ENCODE assay signal across 12 cellular contexts in genomic region chr3:29176501-29176900, GRCh38.
DNase-seq lines count a peak whose midpoint lies in the region; ATAC-seq and TF ChIP-seq lines count a peak whose summit lies in the region.
"Had no signal": no experiment of that assay in that cellular context is flagged by ENCODE, and none has a peak within 500 bp of the region (broad histone marks: within the 10 kb centered on the region; RNA-seq: fewer than 3 reads in every experiment).

No MANE protein-coding gene starts in this region.

- no peaks in the 10 kb centered on the region for H3K9me2 ChIP-seq in OCI-LY7 (ENCODE audit: insufficient read depth, low read length)

- H3K27ac Mint-ChIP-seq in mesothelial cell of epicardium: no peak overlapping the region
- H3K27ac Mint-ChIP-seq: T-helper 2 cell treated with Interferon-gamma antibody and Interleukin-4, amounts not matched to agents 5 μg/mL and 100 μg/mL, for 36 hours had no signal

- H3K9me3 ChIP-seq in OCI-LY7 (ENCODE audit: low read length): no peaks in the 10 kb centered on the region
- H3K9me3 ChIP-seq: left lung had no signal

- no peaks in the 10 kb centered on the region for H4K20me1 ChIP-seq in OCI-LY7 (ENCODE audit: insufficient read depth, low read length)

- no peak overlapping the region for H2AFZ ChIP-seq in OCI-LY7 (ENCODE audit: low read length)

- no peak overlapping the region for H3K4me2 ChIP-seq in OCI-LY7 (ENCODE audit: low read length)

- no peak overlapping the region for H3K4me3 ChIP-seq in OCI-LY7 (ENCODE audit: low read depth, low read length, poor library complexity, severe bottlenecking)
- H3K4me3 ChIP-seq: left lung had no signal

- TF ChIP-seq CTCF in OCI-LY7 (conservative IDR thresholded peaks at IDR 0.05; ENCODE audit: low read length) (no peak), mesothelial cell of epicardium (IDR thresholded peaks at IDR 0.05; ENCODE audit: unreplicated experiment) (no peak)

- POLR2A ChIA-PET in OCI-LY7 (lab: Charles Lee): no interaction called here

- H3K4me3 Mint-ChIP-seq in mesothelial cell of epicardium: no peak overlapping the region
- H3K4me3 Mint-ChIP-seq: T-helper 2 cell treated with Interferon-gamma antibody and Interleukin-4, amounts not matched to agents 5 μg/mL and 100 μg/mL, for 36 hours had no signal

- ATAC-seq in left cardiac atrium (peak; percentile 86 to 94), sciatic nerve (peak; percentile 14)
- ATAC-seq: left lung had no signal

- intact Hi-C loops in left cardiac atrium (cut with DNase I): no loop called here
- intact Hi-C loops in sciatic nerve (cut with DNase I): no loop called here
- intact Hi-C loops in OCI-LY7 (cut with micrococcal nuclease; ENCODE audit: unreplicated experiment): no loop called here

- BruUV-seq in OCI-LY7 (replicated peaks; lab: Mats Ljungman, UMichigan): no TSS peak

- H3K4me1 ChIP-seq in OCI-LY7 (ENCODE audit: insufficient read depth, low read length, poor library complexity, severe bottlenecking): peaks cover 7% of the 10 kb centered on the region

- H3K79me2 ChIP-seq in OCI-LY7 (ENCODE audit: insufficient read depth, low read depth, low read length): no peaks in the 10 kb centered on the region

- peaks cover 4% of the 10 kb centered on the region for H3K36me3 Mint-ChIP-seq in mesothelial cell of epicardium

- peaks cover 15% of the 10 kb centered on the region for H3K9me3 Mint-ChIP-seq in mesothelial cell of epicardium

- CTCF ChIA-PET in OCI-LY7 (lab: Charles Lee; ENCODE audit: unreplicated experiment): no interaction called here

- no peak overlapping the region for H3K27ac ChIP-seq in OCI-LY7 (ENCODE audit: low read depth, low read length, poor library complexity, severe bottlenecking)
- H3K27ac ChIP-seq: left lung had no signal

- peak; percentile 7 to 32 for DNase-seq in NCI-H524 (lab: John Stamatoyannopoulos, UW)
- DNase-seq in NCI-H524 treated with DMSO at 0.1 percent for 48 hours (lab: John Stamatoyannopoulos, UW): no peak
- DNase-seq in NCI-H345 (lab: John Stamatoyannopoulos, UW): peak; percentile 20
- DNase-seq in left cardiac atrium: peak; percentile 29
- DNase-seq in sciatic nerve (ENCODE audit: low spot score): no peak
- no peak for DNase-seq in stimulated activated CD4-positive, alpha-beta T cell treated with anti-CD3 and anti-CD28 coated beads, Interleukin-12 subunit alpha, Interleukin-12 subunit beta, amount 100 ng/mL, for 4 hours
- no peak for DNase-seq in OCI-LY7 (ENCODE audit: low spot score)
- no peak for DNase-seq in mesothelial cell of epicardium (ENCODE audit: low spot score in 2 of 2, unreplicated experiment in 2 of 2)
- DNase-seq: Kasumi-1; left lung; stimulated activated CD8-positive, alpha-beta memory T cell treated with anti-CD3 and anti-CD28 coated beads, Interleukin-4, amount 100 ng/mL, for 48 hours had no signal

- H3K27me3 Mint-ChIP-seq in mesothelial cell of epicardium (ENCODE audit: low read depth): no peaks in the 10 kb centered on the region

- no peaks in the 10 kb centered on the region for H3K36me3 ChIP-seq in OCI-LY7 (ENCODE audit: insufficient read depth, low read length)
- H3K36me3 ChIP-seq: left lung had no signal

- H3K4me1 Mint-ChIP-seq in mesothelial cell of epicardium: peaks cover 18% of the 10 kb centered on the region

Comparison
In these comparisons a context has a peak if more than half of its experiments do, and no peak if none do; other contexts are left out.
1. DNase-seq: peak in NCI-H524 (2 of 2), NCI-H345 (single experiment) and left cardiac atrium (single experiment); none in NCI-H524 treated with DMSO at 0.1 percent for 48 hours (single experiment), sciatic nerve (single experiment), stimulated activated CD4-positive, alpha-beta T cell treated with anti-CD3 and anti-CD28 coated beads, Interleukin-12 subunit alpha, Interleukin-12 subunit beta, amount 100 ng/mL, for 4 hours (single experiment), OCI-LY7 (single experiment) and mesothelial cell of epicardium (0 of 2).